In genomic region chr2:74588664-74589063, GRCh38 we compare ENCODE assay signal across 20 cellular contexts. TPM values are rescaled to one million over a fixed set of nuclear protein-coding genes. Genes with fewer than 3 reads are reported as not detected.
DNase-seq lines count a peak whose midpoint lies in the region; FAIRE-seq and TF ChIP-seq lines count a peak whose summit lies in the region.
"Had no signal": no experiment of that assay in that cellular context is flagged by ENCODE, and none has a peak within 500 bp of the region (broad histone marks: within the 10 kb centered on the region; RNA-seq: fewer than 3 reads in every experiment).

No MANE protein-coding gene starts in this region.

- H3K9me3 Mint-ChIP-seq in MCF 10A (ENCODE audit: unreplicated experiment), result no peaks in the 10 kb centered on the region
- H3K9me3 Mint-ChIP-seq: CD14-positive monocyte; CD4-positive, alpha-beta memory T cell; HFFc6; IgD-negative memory B cell had no signal

- no peak overlapping the region for H3K9ac ChIP-seq in mammary epithelial cell (ENCODE audit: insufficient read depth, low read length)
- H3K9ac ChIP-seq: BLaER1 had no signal

- no peaks in the 10 kb centered on the region for H4K20me1 ChIP-seq in mammary epithelial cell (ENCODE audit: insufficient read depth, low read length)
- H4K20me1 ChIP-seq: BLaER1 had no signal

- FAIRE-seq in bronchial epithelial cell (lab: Jason Lieb, UNC) (no peak), frontal cortex (lab: Jason Lieb, UNC) (no peak)
- FAIRE-seq: GM12892, GM18507, HTR-8/SVneo had no signal

- no peak overlapping the region for H3K4me2 ChIP-seq in mammary epithelial cell (ENCODE audit: insufficient read depth, low read depth, low read length)
- H3K4me2 ChIP-seq: BLaER1 had no signal

- no peak overlapping the region for H3K4me3 Mint-ChIP-seq in MCF 10A (ENCODE audit: unreplicated experiment)
- H3K4me3 Mint-ChIP-seq: CD14-positive monocyte; CD4-positive, alpha-beta memory T cell; HFFc6 had no signal

- no peak overlapping the region for H3K27ac ChIP-seq in mammary epithelial cell (ENCODE audit: insufficient read depth, low read depth, low read length)
- H3K27ac ChIP-seq: 22Rv1, BLaER1 had no signal

- H2AFZ ChIP-seq in mammary epithelial cell (ENCODE audit: low read depth, low read length), result no peak overlapping the region

- CTCF ChIA-PET in mammary epithelial cell (lab: Charles Lee; ENCODE audit: low non-redundant PET) (interaction anchor here (0.6 to 0.7 kb wide), 3 partner anchors 9 to 116 kb away, joined by 3 to 11 read pairs (median 3); partner anchors contain the start of gene MRPL53), MCF 10A (lab: Yijun Ruan, JAX) (interaction anchor here (0.5 to 11.6 kb wide), 32 partner anchors 11 to 1696 kb away, joined by 3 to 203 read pairs (median 5); partner anchors contain the start of genes AUP1, CCDC142, DQX1 and HTRA2)

- dilution Hi-C loops in mammary epithelial cell (cut with HindIII; ENCODE audit: low sequenced_read_pairs), result loop anchor here (5.0 kb wide), 2 partner anchors 41 to 44 kb away; no protein-coding TSS in a partner anchor

- peaks cover 13% of the 10 kb centered on the region for H3K27me3 Mint-ChIP-seq in MCF 10A (ENCODE audit: insufficient read depth, unreplicated experiment)

- intact Hi-C loops in mammary epithelial cell (cut with micrococcal nuclease) (no loop called here), MCF 10A (cut with micrococcal nuclease) (loop anchor here (5.0 kb wide), 2 partner anchors 41 to 336 kb away; no protein-coding TSS in a partner anchor)

- in situ Hi-C loops in mammary epithelial cell (cut with MboI; ENCODE audit: low sequenced_read_pairs in 2 of 2), result loop anchor here in 1 of 2 donors (10.0 kb wide), 1 partner anchor 104 kb away; the partner anchor contains the start of genes CCDC142 and TTC31

- 69% methylated on average over 2 of the region's 2 CpGs for WGBS in mammary epithelial cell (ENCODE audit: low coverage, missing lambda C conversion rate)

- H3K27me3 ChIP-seq in mammary epithelial cell (ENCODE audit: insufficient read depth, low read length) (no peaks in the 10 kb centered on the region), bronchial epithelial cell (ENCODE audit: control insufficient read depth, insufficient read depth, low read length) (peaks cover 1% of the 10 kb centered on the region)
- H3K27me3 ChIP-seq: BLaER1 had no signal

- peaks cover 1% of the 10 kb centered on the region for H3K4me1 Mint-ChIP-seq in MCF 10A (ENCODE audit: insufficient read depth, unreplicated experiment)

- POLR2A ChIA-PET in MCF 10A (lab: Yijun Ruan, JAX), result interaction anchor here (0.6 to 5.3 kb wide), 5 partner anchors 57 to 341 kb away, joined by 3 to 46 read pairs (median 11); partner anchors contain the start of genes AUP1, CCDC142, HTRA2 and MRPL53

- H3K27ac Mint-ChIP-seq in MCF 10A (ENCODE audit: low read depth, unreplicated experiment), result no peak overlapping the region
- H3K27ac Mint-ChIP-seq: CD14-positive monocyte; CD4-positive, alpha-beta memory T cell; HFFc6; IgD-negative memory B cell had no signal

- no peaks in the 10 kb centered on the region for H3K36me3 Mint-ChIP-seq in MCF 10A (ENCODE audit: insufficient read depth, unreplicated experiment)
- H3K36me3 Mint-ChIP-seq: CD14-positive monocyte; CD4-positive, alpha-beta memory T cell had no signal

- no peaks in the 10 kb centered on the region for H3K79me2 ChIP-seq in mammary epithelial cell (ENCODE audit: insufficient read depth, low read length)

- H3K36me3 ChIP-seq in mammary epithelial cell (ENCODE audit: insufficient read depth, low read length) (no peaks in the 10 kb centered on the region), bronchial epithelial cell (ENCODE audit: control insufficient read depth, insufficient read depth, low read length) (no peaks in the 10 kb centered on the region)
- H3K36me3 ChIP-seq: BLaER1 had no signal

- H3K4me3 ChIP-seq in mammary epithelial cell (replicated peaks in 1 of 3; ENCODE audit: insufficient read depth in 1 of 3, low read depth in 2 of 3, low read length in 3 of 3) (no peak overlapping the region), bronchial epithelial cell (ENCODE audit: low read depth, low read length) (no peak overlapping the region)
- H3K4me3 ChIP-seq: BLaER1 had no signal

- BruUV-seq in mammary epithelial cell (replicated peaks; lab: Mats Ljungman, UMichigan) (TSS peak; percentile 95), MCF 10A (replicated peaks; lab: Mats Ljungman, UMichigan) (no TSS peak)

- peaks cover 9% of the 10 kb centered on the region for H3K4me1 ChIP-seq in mammary epithelial cell (ENCODE audit: insufficient read depth, low read length)

- DNase-seq in mammary epithelial cell (no peak), MCF 10A (ENCODE audit: unreplicated experiment) (no peak), bronchial epithelial cell (ENCODE audit: low read depth) (peak; percentile 11), frontal cortex (ENCODE audit: low spot score in 2 of 2) (no peak)
- DNase-seq: CD4-positive, alpha-beta memory T cell; DMS153; DMS79; GDM1; GOT3; H7; HFFc6 had no signal

- TF ChIP-seq CTCF in mammary epithelial cell (conservative IDR thresholded peaks at IDR 0.05 in 1 of 2, IDR thresholded peaks at IDR 0.05 in 1 of 2; ENCODE audit: extremely low read depth in 1 of 2, insufficient read depth in 1 of 2, low read depth in 1 of 2, low read length in 2 of 2) (no peak), MCF 10A (IDR thresholded peaks at IDR 0.05; ENCODE audit: unreplicated experiment) (no peak), bronchial epithelial cell (IDR thresholded peaks at IDR 0.05; ENCODE audit: insufficient read depth, low read length, severe bottlenecking) (no peak)

- H3K9me3 ChIP-seq in mammary epithelial cell (replicated peaks; ENCODE audit: insufficient read depth, low read length), result no peaks in the 10 kb centered on the region
- H3K9me3 ChIP-seq: BLaER1 had no signal

RNA-seq across cellular contexts. Expression of gene DOK1, which starts 34.1 kb away (rescaled TPM):
- total RNA-seq in mammary epithelial cell, result 1 to 10 TPM; 3.1 to 6.5 TPM
- 4.9 TPM for polyA plus RNA-seq in mammary epithelial cell
- not detected for polyA minus RNA-seq in mammary epithelial cell
- total RNA-seq in MCF 10A (2022), result 3.4 and 4.6 TPM in 2 replicates
- 0.51 and 1.1 TPM in 2 replicates for total RNA-seq in bronchial epithelial cell
- 3.7 TPM for total RNA-seq in frontal cortex

RNA-seq across cellular contexts. Expression of gene LOXL3, which starts 34.9 kb away (rescaled TPM):
- total RNA-seq in mammary epithelial cell (under 1 TPM; 0.83 to 0.87 TPM), MCF 10A (2022) (0.93 and 1.2 TPM in 2 replicates), bronchial epithelial cell (0.13 and 0.53 TPM in 2 replicates), frontal cortex (14.3 TPM)
- 2.2 TPM for polyA plus RNA-seq in mammary epithelial cell
- polyA minus RNA-seq in mammary epithelial cell, result 0.21 TPM
- polyA plus RNA-seq: CD4-positive, alpha-beta memory T cell had no signal

RNA-seq across cellular contexts. Expression of gene HTRA2, which starts 58.9 kb away (rescaled TPM):
- total RNA-seq in mammary epithelial cell (10 to 100 TPM; 29.2 to 30.8 TPM), MCF 10A (2022) (27.6 and 33.0 TPM in 2 replicates), bronchial epithelial cell (29.1 and 67.7 TPM in 2 replicates), frontal cortex (54.2 TPM)
- 50.0 TPM for polyA plus RNA-seq in mammary epithelial cell
- 68.7 TPM for polyA minus RNA-seq in mammary epithelial cell

RNA-seq across cellular contexts. Expression of gene AUP1, which starts 59.2 kb away (rescaled TPM):
- total RNA-seq in mammary epithelial cell (100 to 1,000 TPM in 1 of 2 donors, 10 to 100 TPM in 1; 67.5 to 111 TPM), MCF 10A (2022) (138 and 140 TPM in 2 replicates), bronchial epithelial cell (176 and 198 TPM in 2 replicates), frontal cortex (42.0 TPM)
- 145 TPM for polyA plus RNA-seq in mammary epithelial cell
- polyA minus RNA-seq in mammary epithelial cell, result 95.5 TPM

RNA-seq across cellular contexts. Expression of gene M1AP, which starts 59.5 kb away (rescaled TPM):
- total RNA-seq in mammary epithelial cell (under 1 TPM; 0.67 to 0.94 TPM), MCF 10A (2022) (not detected in 2 replicates), bronchial epithelial cell (0.53 and 1.0 TPM in 2 replicates), frontal cortex (0.41 TPM)
- polyA plus RNA-seq in mammary epithelial cell, result 0.58 TPM
- polyA minus RNA-seq in mammary epithelial cell, result not detected
- total RNA-seq: A673; CD4-positive, alpha-beta memory T cell; Daoy had no signal
- polyA plus RNA-seq: IgD-negative memory B cell had no signal
